9 cellular contexts compared by ENCODE assay signal in the genomic region with DNA sequence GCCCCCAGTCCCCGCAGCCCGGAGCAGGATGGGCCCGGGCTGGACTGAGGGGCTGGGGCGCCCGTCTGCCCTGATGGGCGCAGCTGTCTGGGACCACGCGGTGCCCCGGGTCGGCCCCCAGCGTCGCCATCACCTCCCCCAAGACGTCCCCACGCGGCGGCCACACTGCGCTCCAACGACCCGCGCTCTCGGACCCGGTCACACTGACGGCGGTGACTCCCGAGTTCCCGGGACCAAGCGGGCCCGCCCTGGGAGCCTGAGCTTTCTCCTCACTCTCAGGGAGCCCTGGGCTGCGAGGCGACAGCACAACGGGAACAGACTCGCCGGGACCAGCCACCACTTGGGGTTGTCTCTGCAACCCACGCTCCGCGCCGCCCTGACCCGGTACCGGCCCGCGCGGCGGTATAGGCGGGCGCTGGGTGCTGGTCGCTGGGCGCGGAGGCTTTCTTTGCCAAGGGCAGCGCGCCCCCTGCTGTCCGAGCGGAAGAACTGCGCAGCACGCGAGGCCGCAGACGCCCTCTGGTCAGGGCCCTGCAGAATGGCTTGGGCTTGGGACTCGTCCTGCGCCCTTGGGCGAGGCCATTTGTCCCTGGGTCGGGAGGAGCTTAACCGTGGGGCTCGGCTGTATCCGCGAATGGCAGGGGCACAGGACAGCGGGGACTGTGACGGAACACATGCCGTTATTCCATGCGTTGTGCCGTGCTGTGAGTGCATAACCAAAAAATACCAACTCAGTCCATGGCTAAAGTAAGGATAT. TPM values are rescaled to one million over a fixed set of nuclear protein-coding genes. Genes with fewer than 3 reads are reported as not detected.
A peak's percentile ranks its signal among the peaks of the same experiment; 100 is the strongest.
DNase-seq lines count a peak whose midpoint lies in the region; ATAC-seq and TF ChIP-seq lines count a peak whose summit lies in the region.
"Had no signal": no experiment of that assay in that cellular context is flagged by ENCODE, and none has a peak within 500 bp of the region (broad histone marks: within the 10 kb centered on the region; RNA-seq: fewer than 3 reads in every experiment).

No MANE protein-coding gene starts in this region.

- peak in 1 of 2 donors; percentile 19 for TF ChIP-seq POLR2A in gastroesophageal sphincter (IDR thresholded peaks at IDR 0.05)

- peak overlapping the region; percentile 89 for H3K23ac ChIP-seq in neuronal stem cell (ENCODE audit: low read depth, low read length, poor library complexity)

- H3K27ac ChIP-seq in gastroesophageal sphincter (peak overlapping the region in 3 of 4 donors; percentile 8 to 71 (median 27)), neuronal stem cell (replicated peaks; ENCODE audit: low read length) (no peak overlapping the region), stomach smooth muscle (ENCODE audit: low read length) (no peak overlapping the region)

- H3K9me3 ChIP-seq in gastroesophageal sphincter (no peaks in the 10 kb centered on the region), neuronal stem cell (replicated peaks in 1 of 2; ENCODE audit: control insufficient read depth in 2 of 2, insufficient read depth in 1 of 2, low read depth in 1 of 2, low read length in 2 of 2) (no peaks in the 10 kb centered on the region), stomach smooth muscle (ENCODE audit: control insufficient read depth in 2 of 2, low read length in 2 of 2) (no peaks in the 10 kb centered on the region)

- H2BK15ac ChIP-seq in neuronal stem cell (ENCODE audit: low read length), result peak overlapping the region; percentile 65

- H3K4me3 ChIP-seq in Jurkat, Clone E6-1 (ENCODE audit: low read length), result peak overlapping the region; percentile 43
- H3K4me3 ChIP-seq in gastroesophageal sphincter (peak overlapping the region; percentile 39 to 53), neuronal stem cell (ENCODE audit: low read length in 2 of 2) (peak overlapping the region; percentile 56 to 85), stomach smooth muscle (ENCODE audit: low read length in 2 of 2) (peak overlapping the region; percentile 63 to 79)

- H4K91ac ChIP-seq in neuronal stem cell (ENCODE audit: low read depth, low read length, poor library complexity), result no peak overlapping the region

- peak overlapping the region; percentile 92 for H3K18ac ChIP-seq in neuronal stem cell (ENCODE audit: low read length)

- H2AK5ac ChIP-seq in neuronal stem cell (ENCODE audit: low read depth, low read length), result no peak overlapping the region

- no peak overlapping the region for H2BK120ac ChIP-seq in neuronal stem cell (ENCODE audit: low read depth, low read length)

- H3K9ac ChIP-seq in neuronal stem cell (ENCODE audit: low read depth, low read length, poor library complexity) (peak overlapping the region; percentile 83), stomach smooth muscle (ENCODE audit: low read length in 2 of 2) (peak overlapping the region; percentile 54 to 64)

- H3K27me3 ChIP-seq in gastroesophageal sphincter, result no peaks in the 10 kb centered on the region
- H3K27me3 ChIP-seq in neuronal stem cell (ENCODE audit: control insufficient read depth in 3 of 3, insufficient read depth in 3 of 3, low read depth in 1 of 3, low read length in 3 of 3), result peaks cover 0 to 14% (median 12%) of the 10 kb centered on the region in 3 experiments
- H3K27me3 ChIP-seq in stomach smooth muscle (ENCODE audit: control insufficient read depth in 1 of 2, insufficient read depth in 2 of 2, low read length in 2 of 2), result no peaks in the 10 kb centered on the region

- H3K79me1 ChIP-seq in neuronal stem cell (ENCODE audit: low read depth, low read length), result no peaks in the 10 kb centered on the region

- in situ Hi-C loops in SK-MEL-5 (cut with HindIII; ENCODE audit: low pct_unique_long_range_greater_than_20kb, low sequenced_read_pairs), result no loop called here

- H3K4me1 ChIP-seq in gastroesophageal sphincter, result peaks cover 0 to 16% (median 6%) of the 10 kb centered on the region in 3 donors
- peaks cover under 1 to 4% of the 10 kb centered on the region in 2 donors for H3K4me1 ChIP-seq in neuronal stem cell (ENCODE audit: control insufficient read depth in 2 of 2, insufficient read depth in 1 of 2, low read depth in 1 of 2, low read length in 2 of 2)
- H3K4me1 ChIP-seq in stomach smooth muscle (ENCODE audit: control insufficient read depth, insufficient read depth, low read length), result peaks cover 11% of the 10 kb centered on the region

- DNase-seq in DMS 273 treated with DMSO at 0.1 percent for 48 hours (lab: John Stamatoyannopoulos, UW) (peak; percentile 35), SK-MEL-5 (ENCODE audit: low read depth, low spot score) (peak; percentile 67), neuronal stem cell (ENCODE audit: low spot score) (peak; percentile 77)
- peak; percentile 15 for DNase-seq in Jurkat, Clone E6-1 (ENCODE audit: low read depth, low spot score)
- peak; percentile 79 for DNase-seq in activated naive CD4-positive, alpha-beta T cell treated with Interleukin-2 at 50 U/mL for 16 hours

- H3K14ac ChIP-seq in neuronal stem cell (ENCODE audit: low read length), result peak overlapping the region; percentile 94

- peak overlapping the region; percentile 26 for H2BK5ac ChIP-seq in neuronal stem cell (ENCODE audit: low read length)

- WGBS in gastroesophageal sphincter (ENCODE audit: low coverage in 1 of 2), 2 donors, result 2 to 7% methylated on average over 5 to 8 of the region's 70 CpGs
- no CpG with 5 or more reads among the region's 70 CpGs for whole genome bisulfite sequencing in neuronal stem cell (ENCODE audit: extremely low coverage in 2 of 2, insufficient read length in 2 of 2, insufficient replicate concordance in 1 of 2), 2 donors

- no peak overlapping the region for H3K4ac ChIP-seq in neuronal stem cell (ENCODE audit: low read length)

- peak overlapping the region; percentile 99 for H3K4me2 ChIP-seq in neuronal stem cell (ENCODE audit: insufficient read depth, low read length, poor library complexity, severe bottlenecking)

- ATAC-seq in GM21526 (IDR thresholded peaks at IDR 0.05; ENCODE audit: low FRiP score, unreplicated experiment) (peak; percentile 76), gastroesophageal sphincter (peak; percentile 93)

- peak overlapping the region; percentile 100 for H2AFZ ChIP-seq in neuronal stem cell (ENCODE audit: low read length)

- no peak overlapping the region for H4K8ac ChIP-seq in neuronal stem cell (ENCODE audit: low read depth, low read length)

- no peak for TF ChIP-seq EP300 in gastroesophageal sphincter (IDR thresholded peaks at IDR 0.05)

- H2BK12ac ChIP-seq in neuronal stem cell (ENCODE audit: low read length), result no peak overlapping the region

- peak; percentile 97 to 99 (median 98) for TF ChIP-seq CTCF in gastroesophageal sphincter (IDR thresholded peaks at IDR 0.05)

- H3K36me3 ChIP-seq in gastroesophageal sphincter, result no peaks in the 10 kb centered on the region
- H3K36me3 ChIP-seq in neuronal stem cell (replicated peaks in 1 of 2; ENCODE audit: control insufficient read depth in 2 of 2, insufficient read depth in 2 of 2, low read length in 2 of 2), result no peaks in the 10 kb centered on the region
- H3K36me3 ChIP-seq in stomach smooth muscle (ENCODE audit: control insufficient read depth in 2 of 2, insufficient read depth in 2 of 2, low read length in 2 of 2), result no peaks in the 10 kb centered on the region

RNA-seq across cellular contexts. Expression of a gene that starts 54.8 kb away (rescaled TPM):
- polyA plus RNA-seq in Jurkat, Clone E6-1 (2012; ENCODE audit: insufficient read depth, insufficient read length), result not detected
- 0.29 and 0.37 TPM in 2 replicates for total RNA-seq in SK-MEL-5 (2014; rRNA removed; shearing (Covaris generic))
- 0.02 and 0.15 TPM in 2 replicates for polyA plus RNA-seq in SK-MEL-5 (2015; cell fraction: cytosol; rRNA removed)
- polyA plus RNA-seq in SK-MEL-5 (2015; cell fraction: nucleus; rRNA removed), result 0.27 and 1.5 TPM in 2 replicates
- not detected for total RNA-seq in gastroesophageal sphincter
- polyA plus RNA-seq in neuronal stem cell (2013, experiment 1 of 2), result not detected
- not detected for polyA plus RNA-seq in neuronal stem cell (2013, experiment 2 of 2)
- total RNA-seq: temporal lobe had no signal

RNA-seq across cellular contexts. Expression of a gene that starts 57.5 kb away (rescaled TPM):
- 29.6 TPM for polyA plus RNA-seq in Jurkat, Clone E6-1 (2012; ENCODE audit: insufficient read depth, insufficient read length)
- 15.1 and 18.7 TPM in 2 replicates for total RNA-seq in SK-MEL-5 (2014; rRNA removed; shearing (Covaris generic))
- 25.7 and 26.0 TPM in 2 replicates for polyA plus RNA-seq in SK-MEL-5 (2015; cell fraction: cytosol; rRNA removed)
- 32.0 and 38.0 TPM in 2 replicates for polyA plus RNA-seq in SK-MEL-5 (2015; cell fraction: nucleus; rRNA removed)
- total RNA-seq in gastroesophageal sphincter, result 100 to 1,000 TPM; 112 to 385 (median 215) TPM
- polyA plus RNA-seq in neuronal stem cell (2013, experiment 1 of 2), result 71.9 TPM
- polyA plus RNA-seq in neuronal stem cell (2013, experiment 2 of 2), result 69.5 TPM

Comparison
In these comparisons a context has a peak if more than half of its experiments do, and no peak if none do; other contexts are left out.
1. DNase-seq: peak in every context shown above with its lines; median percentile 79 in activated naive CD4-positive, alpha-beta T cell treated with Interleukin-2 at 50 U/mL for 16 hours; 77 in neuronal stem cell; 67 in SK-MEL-5; 35 in DMS 273 treated with DMSO at 0.1 percent for 48 hours; 15 in Jurkat, Clone E6-1.
2. H3K27ac ChIP-seq: peak in gastroesophageal sphincter (3 of 4); none in neuronal stem cell (single experiment) and stomach smooth muscle (single experiment).
3. Peak in every context shown above with its lines, with median percentiles within 50 percentile points of each other: H3K4me3 ChIP-seq.